In genomic region chr6:99002826-99003225, GRCh38 we compare ENCODE assay signal across 1 cellular context.
TF ChIP-seq lines count a peak whose summit lies in the region.

No MANE protein-coding gene starts in this region.

TF ChIP-seq in SK-N-SH, 30 proteins besides CTCF, POLR2A, EP300 and RAD21 (continued from another document):
- no peak for TF ChIP-seq REST (IDR thresholded peaks at IDR 0.05; ENCODE audit: low read depth, low read length)
- TF ChIP-seq NFIC (IDR thresholded peaks at IDR 0.05; ENCODE audit: borderline replicate concordance), result no peak
- TF ChIP-seq JUND (IDR thresholded peaks at IDR 0.05), result no peak
- TF ChIP-seq MEF2A (IDR thresholded peaks at IDR 0.05; ENCODE audit: borderline replicate concordance, low read depth), result no peak
- no peak for TF ChIP-seq CHD2 (IDR thresholded peaks at IDR 0.05; ENCODE audit: low read length, partially characterized antibody)
- no peak for TF ChIP-seq FOSL2 (IDR thresholded peaks at IDR 0.05; ENCODE audit: borderline replicate concordance, low read depth)
- no peak for TF ChIP-seq NRF1 (IDR thresholded peaks at IDR 0.05; ENCODE audit: low read depth, low read length)
- TF ChIP-seq ZBTB33 (IDR thresholded peaks at IDR 0.05; ENCODE audit: borderline replicate concordance, low read depth), result no peak
- no peak for TF ChIP-seq PBX3 (IDR thresholded peaks at IDR 0.05)
- TF ChIP-seq GABPA (IDR thresholded peaks at IDR 0.05; ENCODE audit: low read depth), result no peak
- no peak for TF ChIP-seq MXI1 (IDR thresholded peaks at IDR 0.05; ENCODE audit: low read depth, low read length)
- TF ChIP-seq RCOR1 (IDR thresholded peaks at IDR 0.05; ENCODE audit: low read length), result no peak
- no peak for TF ChIP-seq ELF1 (IDR thresholded peaks at IDR 0.05)
- no peak for TF ChIP-seq GATA2 (CRISPR knock-in tag; IDR thresholded peaks at IDR 0.05)
- TF ChIP-seq FOXM1 (IDR thresholded peaks at IDR 0.05; ENCODE audit: low read depth), result no peak
- no peak for TF ChIP-seq TEAD4 (IDR thresholded peaks at IDR 0.05; ENCODE audit: borderline replicate concordance, insufficient read depth)
- no peak for TF ChIP-seq FOXJ3 (CRISPR knock-in tag; IDR thresholded peaks at IDR 0.05)
- no peak for TF ChIP-seq RFX5 (IDR thresholded peaks at IDR 0.05; ENCODE audit: low read length)
